ENCODE assay signal across 8 cellular contexts in genomic region chr22:34111210-34111824, GRCh38.
DNase-seq lines count a peak whose midpoint lies in the region; ATAC-seq, FAIRE-seq and TF ChIP-seq lines count a peak whose summit lies in the region.

No MANE protein-coding gene starts in this region.

- POLR2A ChIA-PET in Panc1 (lab: Charles Lee) = no interaction called here

- no peaks in the 10 kb centered on the region for H3K27me3 ChIP-seq in Panc1 (ENCODE audit: control insufficient read depth, insufficient read depth, low read length)

- CTCF ChIA-PET in Panc1 (lab: Charles Lee) = no interaction called here

- TF ChIP-seq CTCF in CD14-positive monocyte (IDR thresholded peaks at IDR 0.05) = peak; percentile 64
- TF ChIP-seq CTCF in Panc1 (IDR thresholded peaks at IDR 0.05) = peak; percentile 68
- TF ChIP-seq CTCF in epithelial cell of esophagus (IDR thresholded peaks at IDR 0.05; ENCODE audit: insufficient read depth, low read depth, low read length, missing control alignments) = peak; percentile 50
- peak; percentile 69 to 83 (median 75) for TF ChIP-seq CTCF in nephron (IDR thresholded peaks at IDR 0.05; ENCODE audit: unreplicated experiment in 3 of 3)

- H3K27me3 Mint-ChIP-seq in CD14-positive monocyte (ENCODE audit: low read depth in 3 of 3) (no peaks in the 10 kb centered on the region), nephron (ENCODE audit: low read depth) (peaks cover 21% of the 10 kb centered on the region)

- BruUV-seq in Panc1 (replicated peaks; lab: Mats Ljungman, UMichigan) = no TSS peak

- H3K27ac Mint-ChIP-seq in CD14-positive monocyte (no peak overlapping the region), nephron (no peak overlapping the region)

- H3K36me3 Mint-ChIP-seq in CD14-positive monocyte = no peaks in the 10 kb centered on the region
- no peaks in the 10 kb centered on the region for H3K36me3 Mint-ChIP-seq in nephron (ENCODE audit: low read depth)

- FAIRE-seq in GM12892 (lab: Jason Lieb, UNC) = peak; percentile 73

- in situ Hi-C loops in Panc1 (cut with HindIII; ENCODE audit: low pct_unique_long_range_greater_than_20kb, low sequenced_read_pairs) = no loop called here

- no peak for ATAC-seq in Panc1
- no peak for ATAC-seq in HG03378 (IDR thresholded peaks at IDR 0.05; ENCODE audit: unreplicated experiment)
- ATAC-seq in GM18861 (IDR thresholded peaks at IDR 0.05; ENCODE audit: unreplicated experiment) = no peak
- ATAC-seq in GM18520 (IDR thresholded peaks at IDR 0.05; ENCODE audit: unreplicated experiment) = no peak

- H3K4me3 ChIP-seq in Panc1 (ENCODE audit: low read depth in 2 of 2, low read length in 2 of 2) (no peak overlapping the region), epithelial cell of esophagus (ENCODE audit: low read length) (no peak overlapping the region)

- no peaks in the 10 kb centered on the region for H3K9me3 ChIP-seq in Panc1 (ENCODE audit: control insufficient read depth, insufficient read depth, low read depth, low read length)

- H3K4me3 Mint-ChIP-seq in CD14-positive monocyte (no peak overlapping the region), nephron (no peak overlapping the region)

- no peak for TF ChIP-seq POLR2A in GM12892 (IDR thresholded peaks at IDR 0.05; ENCODE audit: low read depth, low read length)

- DNase-seq in CD14-positive monocyte (ENCODE audit: low spot score) (no peak), GM12892 (ENCODE audit: insufficient read length) (no peak), Panc1 (ENCODE audit: low read depth, low spot score) (no peak), epithelial cell of esophagus (ENCODE audit: low read depth) (peak; percentile 22)

- H3K4me1 ChIP-seq in Panc1 (ENCODE audit: control insufficient read depth, insufficient read depth, low read length) = no peaks in the 10 kb centered on the region

- H3K4me1 Mint-ChIP-seq in CD14-positive monocyte = no peaks in the 10 kb centered on the region
- no peaks in the 10 kb centered on the region for H3K4me1 Mint-ChIP-seq in nephron

- H3K36me3 ChIP-seq in Panc1 (ENCODE audit: control insufficient read depth, insufficient read depth, low read length) = no peaks in the 10 kb centered on the region

- no peak overlapping the region for H3K27ac ChIP-seq in Panc1 (ENCODE audit: low read length)

- intact Hi-C loops in CD14-positive monocyte (cut with micrococcal nuclease) (no loop called here), Panc1 (cut with micrococcal nuclease; ENCODE audit: unreplicated experiment) (no loop called here)

- H3K9me3 Mint-ChIP-seq in CD14-positive monocyte = peaks cover 0 to 7% (median 0%) of the 10 kb centered on the region in 7 donors
- H3K9me3 Mint-ChIP-seq in nephron = no peaks in the 10 kb centered on the region
